Comparison of ENCODE assay signal across 1 cellular context in the genomic region with DNA sequence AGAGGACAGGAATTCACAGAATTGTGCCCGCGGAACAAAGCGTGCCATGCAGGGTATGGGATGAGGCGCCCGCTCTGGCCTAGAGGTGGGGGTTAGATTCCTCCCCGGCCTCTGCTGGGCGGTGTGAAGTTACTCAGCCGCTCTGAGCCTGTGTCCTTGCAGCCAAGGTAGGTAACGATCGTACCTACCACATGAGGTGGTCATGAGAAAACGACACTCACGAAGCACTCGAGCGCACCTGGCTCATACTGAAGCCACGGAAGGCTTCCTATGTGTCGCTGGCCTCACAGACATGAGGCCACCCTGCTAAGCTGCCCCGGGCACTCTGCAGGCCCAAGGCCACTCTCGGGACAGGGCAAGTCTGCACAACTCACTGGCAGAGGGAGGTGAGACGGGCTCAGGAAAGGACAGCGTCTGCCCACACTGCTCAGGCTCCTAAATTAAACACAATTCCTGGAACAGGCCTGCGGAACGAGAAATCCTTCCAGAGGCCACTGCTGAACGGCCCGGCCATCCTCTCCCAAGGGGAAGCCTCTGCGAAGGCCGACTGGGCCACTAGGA.
TF ChIP-seq lines count a peak whose summit lies in the region.

No MANE protein-coding gene starts in this region.

TF ChIP-seq in H1, 55 proteins besides CTCF, POLR2A, EP300 and RAD21:
- TF ChIP-seq, protein P1, sequence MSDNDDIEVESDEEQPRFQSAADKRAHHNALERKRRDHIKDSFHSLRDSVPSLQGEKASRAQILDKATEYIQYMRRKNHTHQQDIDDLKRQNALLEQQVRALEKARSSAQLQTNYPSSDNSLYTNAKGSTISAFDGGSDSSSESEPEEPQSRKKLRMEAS (IDR thresholded peaks at IDR 0.05) = 0 out of 2 replicates have a peak, but pooled peaks have one; percentile 33
- TF ChIP-seq TEAD4 (IDR thresholded peaks at IDR 0.05; ENCODE audit: low read depth, low read length) (no peak), USF2 (IDR thresholded peaks at IDR 0.05; ENCODE audit: low read length) (no peak), TAF7 (optimal IDR thresholded peaks at IDR 0.05; ENCODE audit: borderline replicate concordance, low read depth, low read length) (no peak)
